19 cellular contexts compared by ENCODE assay signal in genomic region chr15:40305281-40305680, GRCh38. TPM values are rescaled to one million over a fixed set of nuclear protein-coding genes. Genes with fewer than 3 reads are reported as not detected.
"Had no signal": no experiment of that assay in that cellular context is flagged by ENCODE, and none has a peak within 500 bp of the region (broad histone marks: within the 10 kb centered on the region; RNA-seq: fewer than 3 reads in every experiment).

No MANE protein-coding gene starts in this region.

- H3K4me3 Mint-ChIP-seq: activated B cell treated with CpG ODN at 0.5 μM for 24 hours had no signal

- H3K9me3 ChIP-seq: gastrocnemius medialis, lower lobe of right lung, transverse colon had no signal

- H3K4me1 ChIP-seq: gastrocnemius medialis had no signal

- H3K27ac ChIP-seq: dorsolateral prefrontal cortex, gastrocnemius medialis, heart left ventricle, lower lobe of right lung, transverse colon had no signal

- H3K27ac Mint-ChIP-seq: activated CD8-positive, alpha-beta T cell treated with anti-CD3 and anti-CD28 coated beads, Interleukin-2, amount 10 ng/mL, durations not matched to agents 7 days and 5 days; activated T-cell treated with anti-CD3 and anti-CD28 coated beads, Interleukin-2, amount 50 U/mL, for 72 hours had no signal

- ATAC-seq: activated CD8-positive, alpha-beta T cell treated with anti-CD3 and anti-CD28 coated beads, Interleukin-2, amount 10 ng/mL, durations not matched to agents 7 days and 5 days; activated T-cell treated with anti-CD3 and anti-CD28 coated beads, Interleukin-2, amount 50 U/mL, for 72 hours; gastrocnemius medialis; heart left ventricle; lower lobe of right lung had no signal

- H3K27me3 Mint-ChIP-seq: activated B cell treated with CpG ODN at 0.5 μM for 24 hours had no signal

- H3K36me3 ChIP-seq: gastrocnemius medialis, transverse colon had no signal

- H3K4me3 ChIP-seq: gastrocnemius medialis, transverse colon had no signal

- DNase-seq: activated B cell treated with CpG ODN at 0.5 μM for 24 hours; activated CD4-positive, alpha-beta T cell treated with anti-CD3 and anti-CD28 coated beads for 48 hours; activated CD8-positive, alpha-beta memory T cell treated with anti-CD3 and anti-CD28 coated beads, Interleukin-2, amount 50 U/mL, for 48 hours; activated CD8-positive, alpha-beta T cell treated with anti-CD3 and anti-CD28 coated beads, Interleukin-2, amount 10 ng/mL, durations not matched to agents 7 days and 5 days; activated T-cell treated with anti-CD3 and anti-CD28 coated beads, Interleukin-2, amount 50 U/mL, for 72 hours; dorsolateral prefrontal cortex; erythroblast; gastrocnemius medialis; heart left ventricle; lower lobe of right lung; midbrain; stimulated activated CD4-positive, alpha-beta T cell treated with anti-CD3 and anti-CD28 coated beads, Interleukin-4, amount 100 ng/mL, for 24 hours; stimulated activated naive CD4-positive, alpha-beta T cell treated with Interleukin-2 at 50 U/mL for 16 hours; transverse colon had no signal

- H3K27me3 ChIP-seq: gastrocnemius medialis, heart left ventricle, transverse colon had no signal

RNA-seq across cellular contexts. Expression of gene PLCB2, which starts 2.5 kb away (rescaled TPM):
- total RNA-seq: bronchial epithelial cell had no signal

RNA-seq across cellular contexts. Expression of gene ANKRD63, which starts 22.4 kb away (rescaled TPM):
- total RNA-seq: activated B cell treated with CpG ODN at 0.5 μM for 24 hours; activated T-cell treated with anti-CD3 and anti-CD28 coated beads, Interleukin-2, amount 50 U/mL, for 72 hours; astrocyte; bronchial epithelial cell; gastrocnemius medialis; lower lobe of right lung; posterior vena cava; skeletal muscle tissue; T-helper 1 cell treated with Interleukin-12 subunit alpha and Interleukin-12 subunit beta and Interleukin-4 antibody, amounts not matched to agents 30 ng/mL and 1 ng/mL, for 36 hours; transverse colon had no signal

RNA-seq across cellular contexts. Expression of gene PHGR1, which starts 45.6 kb away (rescaled TPM):
- total RNA-seq: activated B cell treated with CpG ODN at 0.5 μM for 24 hours; activated CD8-positive, alpha-beta T cell treated with anti-CD3 and anti-CD28 coated beads, Interleukin-2, amount 10 ng/mL, durations not matched to agents 7 days and 5 days; activated T-cell treated with anti-CD3 and anti-CD28 coated beads, Interleukin-2, amount 50 U/mL, for 72 hours; astrocyte; bronchial epithelial cell; dorsolateral prefrontal cortex; heart left ventricle; lower lobe of right lung; posterior vena cava; skeletal muscle tissue; T-helper 1 cell treated with Interleukin-12 subunit alpha and Interleukin-12 subunit beta and Interleukin-4 antibody, amounts not matched to agents 30 ng/mL and 1 ng/mL, for 36 hours had no signal
